9 cellular contexts compared by ENCODE assay signal in genomic region chr3:95212117-95212516, GRCh38.
"Had no signal": no experiment of that assay in that cellular context is flagged by ENCODE, and none has a peak within 500 bp of the region (broad histone marks: within the 10 kb centered on the region; RNA-seq: fewer than 3 reads in every experiment).

No MANE protein-coding gene starts in this region.

- H3K4me3 Mint-ChIP-seq: GM23338, H9 had no signal

- H3K4me2 ChIP-seq: GM23338 had no signal

- FAIRE-seq: H1, H54, HTR-8/SVneo, K562 had no signal

- ATAC-seq: GM23338, K562 had no signal

- H3K27ac Mint-ChIP-seq: GM23338, H9 had no signal

- DNase-seq: H9, HCEC 1CT, IMR-90, KG1 had no signal

- H3K4me3 ChIP-seq: GM23338, K562 had no signal

- H2AFZ ChIP-seq: GM23338 had no signal
